Comparison of ENCODE assay signal across 22 cellular contexts in the genomic region with DNA sequence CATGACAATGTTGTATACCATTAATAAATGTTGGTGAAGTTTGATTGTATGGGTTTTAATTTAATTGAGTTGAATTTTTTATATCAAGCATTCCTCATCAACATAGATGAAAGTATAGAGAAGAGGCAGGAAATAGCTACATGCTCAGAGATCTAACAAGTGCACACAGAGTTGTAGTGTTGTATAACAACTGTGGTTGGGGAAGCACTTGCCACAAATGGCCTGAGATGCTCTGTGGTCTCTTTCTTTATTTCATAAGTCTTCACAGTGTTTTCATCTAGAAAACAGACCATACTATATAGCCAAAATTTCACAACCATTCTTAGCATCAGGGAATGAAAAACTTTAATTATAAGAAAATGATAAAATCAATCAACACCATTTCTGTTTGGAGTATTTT.
"Had no signal": no experiment of that assay in that cellular context is flagged by ENCODE, and none has a peak within 500 bp of the region (broad histone marks: within the 10 kb centered on the region; RNA-seq: fewer than 3 reads in every experiment).

No MANE protein-coding gene starts in this region.

- H3K4me3 ChIP-seq: esophagus squamous epithelium, gastrocnemius medialis, heart right ventricle, left lung, lower lobe of right lung, mucosa of descending colon had no signal

- H3K9me3 ChIP-seq: esophagus squamous epithelium, gastrocnemius medialis, heart right ventricle, left lung, lower lobe of right lung, mucosa of descending colon had no signal

- H3K36me3 ChIP-seq: esophagus squamous epithelium, gastrocnemius medialis, heart right ventricle, left lung, lower lobe of right lung had no signal

- DNase-seq: cortex of kidney; effector CD8-positive, alpha-beta T cell; effector memory CD8-positive, alpha-beta T cell; endodermal cell; erythroblast; esophagus squamous epithelium; foreskin fibroblast; foreskin melanocyte; gastrocnemius medialis; glutamatergic neuron; head of caudate nucleus; heart right ventricle; hippocampal formation; left cardiac atrium; left lung; left ventricle myocardium superior; lower lobe of right lung; mesenchymal stem cell; mucosa of descending colon; naive thymus-derived CD4-positive, alpha-beta T cell had no signal

- H3K4me1 ChIP-seq: esophagus squamous epithelium, gastrocnemius medialis, heart right ventricle, left lung, lower lobe of right lung had no signal

- H3K27me3 ChIP-seq: esophagus squamous epithelium, gastrocnemius medialis, heart right ventricle, left lung had no signal

- H3K27ac ChIP-seq: epithelial cell of prostate, esophagus squamous epithelium, gastrocnemius medialis, heart right ventricle, left lung, lower lobe of right lung had no signal

- ATAC-seq: effector memory CD8-positive, alpha-beta T cell; esophagus mucosa; gastrocnemius medialis; heart right ventricle; left cardiac atrium; left lung; left ventricle myocardium superior; lower lobe of right lung; mucosa of descending colon; naive thymus-derived CD4-positive, alpha-beta T cell had no signal
